ENCODE assay signal across 20 cellular contexts in genomic region chr1:175232335-175232734, GRCh38. TPM values are rescaled to one million over a fixed set of nuclear protein-coding genes. Genes with fewer than 3 reads are reported as not detected.
DNase-seq lines count a peak whose midpoint lies in the region; ATAC-seq and TF ChIP-seq lines count a peak whose summit lies in the region.
"Had no signal": no experiment of that assay in that cellular context is flagged by ENCODE, and none has a peak within 500 bp of the region (broad histone marks: within the 10 kb centered on the region; RNA-seq: fewer than 3 reads in every experiment).

No MANE protein-coding gene starts in this region.

- H3K9me3 ChIP-seq in psoas muscle, result no peaks in the 10 kb centered on the region

- no peaks in the 10 kb centered on the region for H3K27me3 ChIP-seq in psoas muscle (ENCODE audit: insufficient read depth in 3 of 3, low read length in 2 of 3)
- H3K27me3 ChIP-seq: BLaER1 treated with 17β-estradiol and CSF1 and Interleukin-3, amounts not matched to agents 10 nM and 100 nM had no signal

- TF ChIP-seq CTCF in VCaP (conservative IDR thresholded peaks at IDR 0.05), result no peak
- TF ChIP-seq CTCF in psoas muscle (IDR thresholded peaks at IDR 0.05), result no peak

- ATAC-seq in psoas muscle, result peak in 3 of 4 donors; percentile 31 to 57 (median 55)

- WGBS in psoas muscle, 3 donors, result 3 to 27% (median 5%) methylated on average over 2 of the region's 2 CpGs

- H3K27ac ChIP-seq in VCaP, result peak overlapping the region; percentile 21; the same call in 1 of the 2 replicates
- no peak overlapping the region for H3K27ac ChIP-seq in psoas muscle
- H3K27ac ChIP-seq: BLaER1 treated with 17β-estradiol and CSF1 and Interleukin-3, amounts not matched to agents 10 nM and 100 nM; KMS-11; SK-N-MC had no signal

- intact Hi-C loops in psoas muscle (cut with DNase I), result no loop called here

- H3K4me3 ChIP-seq in psoas muscle, result no peak overlapping the region
- H3K4me3 ChIP-seq: BLaER1 treated with 17β-estradiol and CSF1 and Interleukin-3, amounts not matched to agents 10 nM and 100 nM; SK-N-MC had no signal

- peak; percentile 35 for DNase-seq in DMS153 treated with DMSO at 0.1 percent for 48 hours (lab: John Stamatoyannopoulos, UW; ENCODE audit: unreplicated experiment)
- peak; percentile 17 for DNase-seq in NCI-H2029 treated with DMSO at 0.1 percent for 48 hours (lab: John Stamatoyannopoulos, UW)
- DNase-seq in psoas muscle, result peak in 1 of 2 donors; percentile 57
- no peak for DNase-seq in effector CD4-positive, alpha-beta T cell
- DNase-seq in stimulated activated naive CD4-positive, alpha-beta T cell (lab: John Stamatoyannopoulos, UW), result no peak
- no peak for DNase-seq in activated CD4-positive, alpha-beta T cell treated with anti-CD3 and anti-CD28 coated beads, Interleukin-2, amount 50 U/mL, for 48 hours
- DNase-seq in OCI-M2 (lab: John Stamatoyannopoulos, UW; ENCODE audit: unreplicated experiment), result no peak
- DNase-seq: GDM1, H9, NCI-H1048, NCI-H146, NCI-H2081 treated with DMSO at 0.1 percent for 48 hours, NCI-H2227 treated with DMSO at 0.1 percent for 48 hours, NCI-H526, SHP77 had no signal

- H3K36me3 ChIP-seq in psoas muscle (ENCODE audit: insufficient read depth in 1 of 2, low read depth in 1 of 2), result no peaks in the 10 kb centered on the region
- H3K36me3 ChIP-seq: BLaER1 treated with 17β-estradiol and CSF1 and Interleukin-3, amounts not matched to agents 10 nM and 100 nM had no signal

- no peaks in the 10 kb centered on the region for H3K4me1 ChIP-seq in psoas muscle

RNA-seq across cellular contexts. Expression of gene KIAA0040, which starts 39.8 kb away (rescaled TPM):
- 10 to 100 TPM in 3 of 4 donors, 1 to 10 TPM in 1; 6.2 to 18.4 (median 14.6) TPM for total RNA-seq in psoas muscle
- polyA plus RNA-seq in psoas muscle, result 10 to 100 TPM in 1 of 3 donors, 1 to 10 TPM in 2; 5.7 to 48.0 (median 7.7) TPM
- total RNA-seq: A673 had no signal

Comparison
In these comparisons a context has a peak if more than half of its experiments do, and no peak if none do; other contexts are left out.
1. DNase-seq: peak in DMS153 treated with DMSO at 0.1 percent for 48 hours (single experiment) and NCI-H2029 treated with DMSO at 0.1 percent for 48 hours (single experiment); none in effector CD4-positive, alpha-beta T cell (single experiment), stimulated activated naive CD4-positive, alpha-beta T cell (0 of 6), activated CD4-positive, alpha-beta T cell treated with anti-CD3 and anti-CD28 coated beads, Interleukin-2, amount 50 U/mL, for 48 hours (0 of 2) and OCI-M2 (single experiment).